In the genomic region with DNA sequence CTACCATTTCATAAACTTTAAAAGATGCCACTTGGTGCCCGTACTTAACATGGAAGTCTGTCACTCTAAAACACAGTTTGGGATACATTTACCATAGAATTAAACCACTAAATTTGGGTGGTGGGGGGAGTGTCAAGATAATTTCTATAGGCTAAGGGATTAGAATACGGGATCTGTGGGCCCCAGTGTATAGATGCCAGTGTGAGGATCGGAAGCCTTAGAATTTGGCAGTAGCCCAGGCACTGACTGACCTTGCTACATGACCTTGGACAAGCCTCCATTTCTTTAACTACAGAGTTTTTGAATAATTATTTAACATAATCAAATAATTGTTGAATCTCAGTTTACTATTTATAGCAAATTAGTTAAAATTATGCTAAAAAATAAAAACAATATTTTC, we compare ENCODE assay signal across 21 cellular contexts.
"Had no signal": no experiment of that assay in that cellular context is flagged by ENCODE, and none has a peak within 500 bp of the region (broad histone marks: within the 10 kb centered on the region; RNA-seq: fewer than 3 reads in every experiment).

No MANE protein-coding gene starts in this region.

- FAIRE-seq: endothelial cell of umbilical vein, keratinocyte had no signal

- H3K36me3 ChIP-seq: esophagus muscularis mucosa, heart right ventricle, sigmoid colon, thoracic aorta, transverse colon, vagina had no signal

- ATAC-seq: foreskin keratinocyte; naive thymus-derived CD8-positive, alpha-beta T cell; stimulated activated naive B cell treated with anti-CD40 and anti-IgM and Interleukin-4, amounts not matched to agents 10 μg/mL and 1 μg/mL and 100 μg/mL, for 72 hours had no signal

- H3K4me3 ChIP-seq: coronary artery, esophagus muscularis mucosa, heart right ventricle, psoas muscle, sigmoid colon, thoracic aorta, transverse colon, vagina had no signal

- H3K9me3 ChIP-seq: psoas muscle had no signal

- H3K4me1 ChIP-seq: foreskin keratinocyte, psoas muscle, sigmoid colon, transverse colon, vagina had no signal

- DNase-seq: dermis blood vessel endothelial cell; effector memory CD4-positive, alpha-beta T cell; foreskin keratinocyte; glutamatergic neuron; mammary epithelial cell; mesendoderm; naive thymus-derived CD8-positive, alpha-beta T cell; nephron progenitor cell; posterior cingulate gyrus; stimulated activated CD4-positive, alpha-beta T cell treated with anti-CD3 and anti-CD28 coated beads, Interleukin-2, amount 100 ng/mL, for 24 hours; stimulated activated naive B cell treated with anti-CD40 and anti-IgM and Interleukin-4, amounts not matched to agents 10 μg/mL and 1 μg/mL and 100 μg/mL, for 72 hours; transverse colon had no signal

- H3K27ac ChIP-seq: esophagus muscularis mucosa, foreskin keratinocyte, psoas muscle, sigmoid colon, thoracic aorta, transverse colon, vagina had no signal

- H3K27me3 ChIP-seq: esophagus muscularis mucosa, foreskin keratinocyte, heart right ventricle, sigmoid colon, transverse colon, vagina had no signal
